ENCODE assay signal across 32 cellular contexts in the genomic region with DNA sequence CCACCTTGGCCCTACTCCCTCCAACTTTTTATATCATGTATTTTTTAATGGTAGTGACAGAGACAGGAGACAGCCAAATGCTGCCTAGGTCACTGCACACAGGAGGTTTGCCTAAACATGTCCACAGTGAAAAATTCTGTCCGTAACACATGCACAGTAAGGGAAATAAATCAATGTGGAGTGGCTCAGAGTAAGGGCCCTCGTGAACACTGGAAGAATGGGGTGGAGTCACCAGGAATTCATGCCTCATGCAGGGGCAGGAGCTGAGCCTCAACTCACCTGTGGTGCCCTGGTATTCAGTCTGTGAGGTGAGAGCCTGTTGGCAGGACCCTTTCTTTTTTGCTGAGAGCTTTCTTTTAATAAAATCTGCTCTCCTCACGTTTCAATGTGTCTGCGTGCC.
"Had no signal": no experiment of that assay in that cellular context is flagged by ENCODE, and none has a peak within 500 bp of the region (broad histone marks: within the 10 kb centered on the region; RNA-seq: fewer than 3 reads in every experiment).

No MANE protein-coding gene starts in this region.

- H3K4me1 ChIP-seq: Peyer's patch, SJSA1 had no signal

- H3K4me1 Mint-ChIP-seq: activated CD4-positive, alpha-beta T cell treated with anti-CD3 and anti-CD28 coated beads, Interleukin-2, amount 10 ng/mL, durations not matched to agents 24 days and 14 days; activated naive CD8-positive, alpha-beta T cell treated with anti-CD3 and anti-CD28 coated beads, Interleukin-2, amount 50 U/mL, for 24 hours had no signal

- H3K4me3 ChIP-seq: Peyer's patch, SJSA1 had no signal

- H3K4me3 Mint-ChIP-seq: activated CD4-positive, alpha-beta T cell treated with anti-CD3 and anti-CD28 coated beads, Interleukin-2, amount 10 ng/mL, durations not matched to agents 24 days and 14 days; activated CD8-positive, alpha-beta T cell treated with anti-CD3 and anti-CD28 coated beads, Interleukin-2, amount 10 ng/mL, durations not matched to agents 7 days and 5 days; activated naive CD4-positive, alpha-beta T cell treated with anti-CD3 and anti-CD28 coated beads for 36 hours; activated naive CD8-positive, alpha-beta T cell; activated naive CD8-positive, alpha-beta T cell treated with anti-CD3 and anti-CD28 coated beads, Interleukin-2, amount 50 U/mL, for 24 hours; activated T-cell treated with anti-CD3 and anti-CD28 coated beads, Interleukin-2, amount 50 U/mL, for 24 hours; T-helper 1 cell treated with Interleukin-12 subunit alpha and Interleukin-12 subunit beta and Interleukin-4 antibody, amounts not matched to agents 30 μg/mL and 1 μg/mL, for 36 hours; T-helper 2 cell treated with Interferon-gamma antibody and Interleukin-4, amounts not matched to agents 5 μg/mL and 100 μg/mL, for 36 hours had no signal

- H3K27ac Mint-ChIP-seq: activated CD4-positive, alpha-beta T cell treated with anti-CD3 and anti-CD28 coated beads, Interleukin-2, amount 10 ng/mL, durations not matched to agents 24 days and 14 days; activated CD8-positive, alpha-beta T cell treated with anti-CD3 and anti-CD28 coated beads, Interleukin-2, amount 10 ng/mL, durations not matched to agents 7 days and 5 days; activated naive CD4-positive, alpha-beta T cell treated with anti-CD3 and anti-CD28 coated beads for 36 hours; activated naive CD8-positive, alpha-beta T cell; activated naive CD8-positive, alpha-beta T cell treated with anti-CD3 and anti-CD28 coated beads, Interleukin-2, amount 50 U/mL, for 24 hours; activated T-cell treated with anti-CD3 and anti-CD28 coated beads, Interleukin-2, amount 50 U/mL, for 24 hours; activated T-helper 2 cell treated with anti-CD3 and anti-CD28 coated beads, Interferon-gamma antibody, Interleukin-2, Interleukin-4, amounts not matched to agents 10 μg/mL and 5 μg/mL and 100 μg/mL, durations not matched to agents 14 hours and 24 hours and 36 hours; T-helper 1 cell treated with Interleukin-12 subunit alpha and Interleukin-12 subunit beta and Interleukin-4 antibody, amounts not matched to agents 30 μg/mL and 1 μg/mL, for 36 hours; T-helper 2 cell treated with Interferon-gamma antibody and Interleukin-4, amounts not matched to agents 5 μg/mL and 100 μg/mL, for 36 hours had no signal

- H3K27ac ChIP-seq: brain microvascular endothelial cell, Peyer's patch, SJSA1 had no signal

- ATAC-seq: activated CD8-positive, alpha-beta T cell treated with anti-CD3 and anti-CD28 coated beads, Interleukin-2, amount 10 ng/mL, durations not matched to agents 7 days and 5 days; activated naive CD8-positive, alpha-beta T cell treated with anti-CD3 and anti-CD28 coated beads, Interleukin-2, amount 50 U/mL, for 24 hours; PC-3 had no signal

- H3K36me3 Mint-ChIP-seq: activated naive CD8-positive, alpha-beta T cell had no signal

- H3K9me3 ChIP-seq: Peyer's patch, SJSA1, SK-N-SH had no signal

- H3K27me3 ChIP-seq: brain microvascular endothelial cell, Peyer's patch, SJSA1 had no signal

- H3K9ac ChIP-seq: SK-N-SH had no signal

- H3K36me3 ChIP-seq: brain microvascular endothelial cell, Peyer's patch, SJSA1 had no signal

- DNase-seq: activated CD4-positive, alpha-beta T cell treated with anti-CD3 and anti-CD28 coated beads, Interleukin-2, amount 10 ng/mL, durations not matched to agents 24 days and 14 days; activated CD4-positive, alpha-beta T cell treated with anti-CD3 and anti-CD28 coated beads, Interleukin-2, amount 50 U/mL, for 48 hours; activated CD8-positive, alpha-beta T cell treated with anti-CD3 and anti-CD28 coated beads, Interleukin-2, amount 10 ng/mL, durations not matched to agents 7 days and 5 days; activated gamma-delta T cell treated with Interleukin-2 at 50 U/mL for 16 hours; activated naive CD4-positive, alpha-beta T cell treated with anti-CD3 and anti-CD28 coated beads for 36 hours; activated naive CD8-positive, alpha-beta T cell treated with anti-CD3 and anti-CD28 coated beads, Interleukin-2, amount 50 U/mL, for 24 hours; activated T-cell treated with anti-CD3 and anti-CD28 coated beads, Interleukin-2, amount 50 U/mL, for 24 hours; anterior cingulate cortex; brain microvascular endothelial cell; Kasumi-1; KG1; NCI-H1092 treated with DMSO at 0.1 percent for 48 hours; NCI-H1417; NCI-H146; NCI-H187; NCI-H2029 treated with DMSO at 0.1 percent for 48 hours; NCI-H2107; NCI-H2171; NCI-H510A; NCI-H526; NCI-H748 treated with DMSO at 0.1 percent for 48 hours; NK-92 treated with Interleukin-12 subunit alpha and Interleukin-12 subunit beta, amount 100 ng/mL, for 24 hours; PC-3; Peyer's patch; RPMI8226; SHP77 treated with DMSO at 0.1 percent for 48 hours; SK-N-SH had no signal

- H3K4me2 ChIP-seq: SK-N-SH had no signal

- H3K27me3 Mint-ChIP-seq: activated CD4-positive, alpha-beta T cell treated with anti-CD3 and anti-CD28 coated beads, Interleukin-2, amount 10 ng/mL, durations not matched to agents 24 days and 14 days; activated naive CD8-positive, alpha-beta T cell treated with anti-CD3 and anti-CD28 coated beads, Interleukin-2, amount 50 U/mL, for 24 hours; activated T-cell treated with anti-CD3 and anti-CD28 coated beads, Interleukin-2, amount 50 U/mL, for 24 hours had no signal
